In the genomic region with DNA sequence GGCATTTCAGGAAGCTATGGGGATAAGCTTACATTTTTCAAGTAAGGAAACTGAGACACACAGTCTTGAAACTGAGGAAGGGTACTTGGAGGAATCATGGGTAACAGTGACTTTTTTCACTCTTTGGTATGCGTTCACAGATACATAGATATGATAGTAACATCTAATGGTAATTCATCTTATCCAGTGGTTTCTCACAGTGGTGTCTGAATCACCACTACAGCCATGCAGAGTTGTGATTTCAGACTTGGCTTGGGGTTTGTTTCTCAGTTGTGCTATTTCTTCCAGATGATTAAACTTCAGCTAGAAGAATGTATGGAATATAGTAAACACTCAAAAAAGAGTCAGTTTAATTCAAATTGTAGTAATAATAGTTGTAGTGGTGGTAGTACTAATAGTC, we compare ENCODE assay signal across 20 cellular contexts.
"Had no signal": no experiment of that assay in that cellular context is flagged by ENCODE, and none has a peak within 500 bp of the region (broad histone marks: within the 10 kb centered on the region; RNA-seq: fewer than 3 reads in every experiment).

No MANE protein-coding gene starts in this region.

- H3K27ac ChIP-seq: skin epidermis, upper lobe of right lung had no signal

- H3K27me3 Mint-ChIP-seq: activated B cell treated with CpG ODN at 0.5 μM for 24 hours; activated CD4-positive, alpha-beta memory T cell treated with anti-CD3 and anti-CD28 coated beads for 36 hours; activated CD8-positive, alpha-beta memory T cell treated with anti-CD3 and anti-CD28 coated beads, Interleukin-2, amount 10 ng/mL, durations not matched to agents 7 days and 5 days; activated naive CD8-positive, alpha-beta T cell treated with anti-CD3 and anti-CD28 coated beads for 36 hours; activated T-helper 17 cell treated with anti-CD3 and anti-CD28 coated beads, Interleukin-2, amount 50 U/mL, for 72 hours; dendritic cell treated with granulocyte-macrophage colony-stimulating factor and Interleukin-4, amounts not matched to agents 40 ng/mL and 50 ng/mL, for 4 days; progenitor cell of endocrine pancreas had no signal

- H3K9me3 Mint-ChIP-seq: activated T-helper 17 cell treated with anti-CD3 and anti-CD28 coated beads, Interleukin-2, amount 50 U/mL, for 72 hours had no signal

- ATAC-seq: activated CD8-positive, alpha-beta memory T cell treated with anti-CD3 and anti-CD28 coated beads, Interleukin-2, amount 10 ng/mL, durations not matched to agents 7 days and 5 days; activated T-helper 17 cell treated with anti-CD3 and anti-CD28 coated beads, Interleukin-2, amount 50 U/mL, for 72 hours; esophagus mucosa; left lobe of liver; right cardiac atrium; upper lobe of right lung had no signal

- H3K36me3 ChIP-seq: upper lobe of right lung had no signal

- H3K9me3 ChIP-seq: upper lobe of right lung had no signal

- H3K4me1 ChIP-seq: upper lobe of right lung had no signal

- H3K4me1 Mint-ChIP-seq: activated B cell treated with CpG ODN at 0.5 μM for 24 hours; activated CD8-positive, alpha-beta memory T cell treated with anti-CD3 and anti-CD28 coated beads, Interleukin-2, amount 10 ng/mL, durations not matched to agents 7 days and 5 days; activated naive CD8-positive, alpha-beta T cell treated with anti-CD3 and anti-CD28 coated beads for 36 hours; activated T-helper 17 cell treated with anti-CD3 and anti-CD28 coated beads, Interleukin-2, amount 50 U/mL, for 72 hours had no signal

- H3K27ac Mint-ChIP-seq: activated B cell treated with CpG ODN at 0.5 μM for 24 hours; activated CD4-positive, alpha-beta memory T cell treated with anti-CD3 and anti-CD28 coated beads for 36 hours; activated CD8-positive, alpha-beta memory T cell treated with anti-CD3 and anti-CD28 coated beads, Interleukin-2, amount 10 ng/mL, durations not matched to agents 7 days and 5 days; activated naive CD8-positive, alpha-beta T cell treated with anti-CD3 and anti-CD28 coated beads for 36 hours; activated T-helper 17 cell treated with anti-CD3 and anti-CD28 coated beads, Interleukin-2, amount 50 U/mL, for 72 hours; dendritic cell treated with granulocyte-macrophage colony-stimulating factor and Interleukin-4, amounts not matched to agents 40 ng/mL and 50 ng/mL, for 4 days; progenitor cell of endocrine pancreas; T-helper 2 cell treated with Interferon-gamma antibody and Interleukin-4, amounts not matched to agents 5 μg/mL and 100 μg/mL, for 36 hours had no signal

- H3K4me3 ChIP-seq: skin epidermis, upper lobe of right lung had no signal

- H3K36me3 Mint-ChIP-seq: activated CD4-positive, alpha-beta memory T cell treated with anti-CD3 and anti-CD28 coated beads for 36 hours; activated CD8-positive, alpha-beta memory T cell treated with anti-CD3 and anti-CD28 coated beads, Interleukin-2, amount 10 ng/mL, durations not matched to agents 7 days and 5 days; activated naive CD8-positive, alpha-beta T cell treated with anti-CD3 and anti-CD28 coated beads for 36 hours had no signal

- H3K4me3 Mint-ChIP-seq: activated B cell treated with CpG ODN at 0.5 μM for 24 hours; activated CD4-positive, alpha-beta memory T cell treated with anti-CD3 and anti-CD28 coated beads for 36 hours; activated CD8-positive, alpha-beta memory T cell treated with anti-CD3 and anti-CD28 coated beads, Interleukin-2, amount 10 ng/mL, durations not matched to agents 7 days and 5 days; activated naive CD8-positive, alpha-beta T cell treated with anti-CD3 and anti-CD28 coated beads for 36 hours; activated T-helper 17 cell treated with anti-CD3 and anti-CD28 coated beads, Interleukin-2, amount 50 U/mL, for 72 hours; dendritic cell treated with granulocyte-macrophage colony-stimulating factor and Interleukin-4, amounts not matched to agents 40 ng/mL and 50 ng/mL, for 4 days; T-helper 2 cell treated with Interferon-gamma antibody and Interleukin-4, amounts not matched to agents 5 μg/mL and 100 μg/mL, for 36 hours had no signal

- DNase-seq: activated B cell treated with CpG ODN at 0.5 μM for 24 hours; activated CD4-positive, alpha-beta memory T cell treated with anti-CD3 and anti-CD28 coated beads for 36 hours; activated CD4-positive, alpha-beta T cell treated with anti-CD3 and anti-CD28 coated beads for 4 hours; activated CD8-positive, alpha-beta memory T cell treated with anti-CD3 and anti-CD28 coated beads, Interleukin-2, amount 10 ng/mL, durations not matched to agents 7 days and 5 days; activated naive CD4-positive, alpha-beta T cell; activated naive CD8-positive, alpha-beta T cell treated with anti-CD3 and anti-CD28 coated beads for 36 hours; cerebellar nuclear complex; effector CD8-positive, alpha-beta T cell; head of caudate nucleus; kidney; right cardiac atrium; stimulated activated CD4-positive, alpha-beta T cell treated with anti-CD3 and anti-CD28 coated beads, Interleukin-4, amount 100 ng/mL, for 1 hour; upper lobe of right lung had no signal

- H3K27me3 ChIP-seq: upper lobe of right lung had no signal
